In the genomic region with DNA sequence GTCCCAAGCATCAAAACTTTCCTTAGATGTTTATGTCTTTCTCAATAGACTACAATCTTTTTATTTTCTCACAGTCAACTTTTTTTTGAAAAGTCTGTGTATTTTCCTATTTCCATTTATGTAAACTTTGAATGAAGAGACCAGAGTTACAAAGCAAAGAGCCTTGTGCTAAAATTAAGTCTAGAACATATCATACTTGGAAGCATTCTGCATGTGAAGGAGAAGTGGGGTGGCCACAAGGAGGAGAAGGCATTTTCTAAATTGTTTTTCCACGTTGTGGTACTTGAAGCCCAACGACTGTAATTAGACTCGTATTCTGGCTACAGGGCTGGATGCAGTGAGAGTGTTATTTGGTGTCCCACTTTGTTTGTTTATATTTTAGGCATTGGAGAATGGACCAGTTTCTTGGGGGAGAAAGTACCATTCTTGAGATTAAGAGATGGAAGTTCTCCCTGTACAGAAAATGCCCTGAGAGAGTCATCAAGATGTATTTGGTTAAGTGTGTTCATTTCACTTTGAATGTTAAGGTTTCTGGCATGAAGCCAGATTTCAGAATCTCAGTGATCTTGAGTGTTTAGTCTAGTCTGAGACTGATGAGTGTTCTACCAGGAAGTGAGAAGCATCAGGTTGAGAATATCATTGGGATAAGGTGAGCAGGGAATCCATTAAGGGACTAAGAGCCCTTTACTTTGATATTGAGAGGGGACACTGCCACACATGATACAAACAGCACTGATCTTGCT, we compare ENCODE assay signal across 10 cellular contexts.
DNase-seq lines count a peak whose midpoint lies in the region; ATAC-seq and TF ChIP-seq lines count a peak whose summit lies in the region.
"Had no signal": no experiment of that assay in that cellular context is flagged by ENCODE, and none has a peak within 500 bp of the region (broad histone marks: within the 10 kb centered on the region; RNA-seq: fewer than 3 reads in every experiment).

No MANE protein-coding gene starts in this region.

- no peak for TF ChIP-seq CTCF in endothelial cell (IDR thresholded peaks at IDR 0.05; ENCODE audit: unreplicated experiment)

- H3K9me3 Mint-ChIP-seq in endothelial cell (ENCODE audit: unreplicated experiment), result no peaks in the 10 kb centered on the region

- peak overlapping the region; percentile 20 for H3K27ac Mint-ChIP-seq in endothelial cell (ENCODE audit: unreplicated experiment)

- H3K4me3 Mint-ChIP-seq in endothelial cell (ENCODE audit: unreplicated experiment), result no peak overlapping the region

- peaks cover 5% of the 10 kb centered on the region for H3K27me3 Mint-ChIP-seq in endothelial cell (ENCODE audit: unreplicated experiment)

- H3K36me3 Mint-ChIP-seq in endothelial cell (ENCODE audit: low read depth, unreplicated experiment), result no peaks in the 10 kb centered on the region

- DNase-seq in NCI-H1105 treated with DMSO at 0.1 percent for 48 hours (lab: John Stamatoyannopoulos, UW) (peak; percentile 16), NCI-H1105 (lab: John Stamatoyannopoulos, UW) (no peak), NCI-H187 (lab: John Stamatoyannopoulos, UW) (peak; percentile 14 to 35), endothelial cell (ENCODE audit: low spot score) (no peak), renal cortical epithelial cell (ENCODE audit: low read depth) (peak; percentile 30), NCI-H524 treated with DMSO at 0.1 percent for 48 hours (lab: John Stamatoyannopoulos, UW) (no peak)
- DNase-seq: activated CD4-positive, CD25-positive, alpha-beta regulatory T cell treated with anti-CD3 and anti-CD28 coated beads, Interleukin-2, amount 50 U/mL, for 72 hours; retina had no signal

- H3K4me1 Mint-ChIP-seq in endothelial cell (ENCODE audit: unreplicated experiment), result peaks cover 30% of the 10 kb centered on the region

- ATAC-seq in GM19328 (IDR thresholded peaks at IDR 0.05; ENCODE audit: unreplicated experiment) (no peak), HG03432 (IDR thresholded peaks at IDR 0.05; ENCODE audit: unreplicated experiment) (no peak)

Comparison
In these comparisons a context has a peak if more than half of its experiments do, and no peak if none do; other contexts are left out.
1. DNase-seq: peak in NCI-H1105 treated with DMSO at 0.1 percent for 48 hours (single experiment), NCI-H187 (2 of 2) and renal cortical epithelial cell (single experiment); none in NCI-H1105 (single experiment), endothelial cell (single experiment) and NCI-H524 treated with DMSO at 0.1 percent for 48 hours (single experiment).